2 cellular contexts compared by ENCODE assay signal in genomic region chr16:75121949-75122568, GRCh38.
A peak's percentile ranks its signal among the peaks of the same experiment; 100 is the strongest.
TF ChIP-seq lines count a peak whose summit lies in the region.

No MANE protein-coding gene starts in this region.

TF ChIP-seq in HCT116, 20 proteins besides CTCF, POLR2A, EP300 and RAD21:
- TF ChIP-seq REST (IDR thresholded peaks at IDR 0.05; ENCODE audit: low read depth), result no peak
- peak; percentile 94 for TF ChIP-seq CBX3 (IDR thresholded peaks at IDR 0.05; ENCODE audit: low read depth)
- no peak for TF ChIP-seq MAX (IDR thresholded peaks at IDR 0.05)
- no peak for TF ChIP-seq SP1 (IDR thresholded peaks at IDR 0.05; ENCODE audit: low read depth)
- no peak for TF ChIP-seq SRF (IDR thresholded peaks at IDR 0.05; ENCODE audit: low read depth)
- TF ChIP-seq ATF3 (IDR thresholded peaks at IDR 0.05), result no peak
TF ChIP-seq in HCT116: peak in this region for 1.

TF ChIP-seq in HepG2, 621 proteins besides CTCF, POLR2A, EP300 and RAD21:
- TF ChIP-seq DZIP1 (CRISPR knock-in tag; IDR thresholded peaks at IDR 0.05) (no peak), THRA (CRISPR knock-in tag; IDR thresholded peaks at IDR 0.05; ENCODE audit: borderline replicate concordance) (peak; percentile 27; the same call in 1 of the 2 replicates), TCF12 (IDR thresholded peaks at IDR 0.05) (no peak), TCF12 (CRISPR knock-in tag; IDR thresholded peaks at IDR 0.05) (no peak), ZBTB38 (CRISPR knock-in tag; IDR thresholded peaks at IDR 0.05) (peak; percentile 44; the same call in 1 of the 2 replicates), TFAP4 (IDR thresholded peaks at IDR 0.05; ENCODE audit: borderline replicate concordance, low read depth) (peak; percentile 81; the same call in 1 of the 2 replicates), KDM2A (CRISPR knock-in tag; IDR thresholded peaks at IDR 0.05; ENCODE audit: borderline replicate concordance, low read depth) (no peak), CBX5 (CRISPR knock-in tag; IDR thresholded peaks at IDR 0.05; ENCODE audit: borderline replicate concordance) (peak; percentile 64; the same call in 1 of the 2 replicates), SETDB1 (CRISPR knock-in tag; IDR thresholded peaks at IDR 0.05; ENCODE audit: borderline replicate concordance) (peak; percentile 80; the same call in 1 of the 2 replicates), ZBTB33 (CRISPR knock-in tag; IDR thresholded peaks at IDR 0.05) (peak; percentile 97), ZNF562 (CRISPR knock-in tag; IDR thresholded peaks at IDR 0.05; ENCODE audit: borderline replicate concordance) (peak; percentile 100), ZNF432 (CRISPR knock-in tag; IDR thresholded peaks at IDR 0.05; ENCODE audit: borderline replicate concordance) (no peak), HNRNPLL (IDR thresholded peaks at IDR 0.05; ENCODE audit: low read depth, low read length, poor library complexity, severe bottlenecking) (no peak), FOSL2 (CRISPR knock-in tag; IDR thresholded peaks at IDR 0.05) (peak; percentile 35; the same call in 1 of the 2 replicates), AKNA (CRISPR knock-in tag; IDR thresholded peaks at IDR 0.05; ENCODE audit: borderline replicate concordance) (no peak), ZSCAN25 (CRISPR knock-in tag; IDR thresholded peaks at IDR 0.05) (no peak), ZNF772 (CRISPR knock-in tag; IDR thresholded peaks at IDR 0.05) (peak; percentile 44; the same call in 1 of the 2 replicates), ZNF280D (CRISPR knock-in tag; IDR thresholded peaks at IDR 0.05) (peak; percentile 98), NBN (conservative IDR thresholded peaks at IDR 0.05) (no peak), ZNF235 (CRISPR knock-in tag; IDR thresholded peaks at IDR 0.05; ENCODE audit: borderline replicate concordance) (no peak)
